31 cellular contexts compared by ENCODE assay signal in the genomic region with DNA sequence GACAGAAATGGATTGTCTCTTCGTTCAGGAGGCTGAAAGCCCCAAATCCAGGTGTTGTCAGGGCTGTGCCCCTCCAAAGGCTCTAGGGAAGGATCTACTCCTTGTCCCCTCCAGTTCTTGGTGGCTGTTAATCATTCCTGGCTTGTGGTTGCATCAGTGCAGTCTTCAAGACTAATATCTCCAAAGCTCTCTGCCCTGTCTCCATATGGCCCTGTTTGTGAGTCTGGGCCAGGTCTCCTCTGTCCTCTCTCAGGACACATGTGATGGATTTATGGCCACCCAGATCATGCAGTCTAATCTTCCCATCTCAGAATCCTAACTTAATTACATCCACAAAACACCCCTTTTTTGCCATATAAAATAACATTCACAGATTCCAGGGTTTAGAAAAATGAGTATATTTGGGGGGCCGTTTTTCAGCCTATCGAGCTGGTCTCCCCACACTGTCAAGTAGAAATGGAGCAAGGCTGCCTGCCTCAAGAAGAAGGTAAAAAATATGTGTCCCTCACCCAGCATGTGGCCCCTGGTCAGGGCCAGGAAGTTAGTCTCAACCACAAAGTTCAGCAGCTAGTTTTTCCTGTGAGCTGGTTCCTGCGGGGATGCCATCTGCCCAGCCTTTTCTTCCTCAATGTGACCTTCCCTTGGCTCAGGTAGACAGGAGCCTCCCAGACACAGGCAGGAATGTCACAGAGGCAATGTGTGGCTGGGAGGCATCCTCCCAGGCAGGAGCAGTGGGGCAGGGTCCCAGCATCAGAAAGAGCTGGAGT.
"Had no signal": no experiment of that assay in that cellular context is flagged by ENCODE, and none has a peak within 500 bp of the region (broad histone marks: within the 10 kb centered on the region; RNA-seq: fewer than 3 reads in every experiment).

No MANE protein-coding gene starts in this region.

- H3K4me1 ChIP-seq: esophagus muscularis mucosa, foreskin keratinocyte, gastrocnemius medialis had no signal

- H3K4me1 Mint-ChIP-seq: activated CD4-positive, alpha-beta T cell treated with anti-CD3 and anti-CD28 coated beads for 36 hours; activated CD4-positive, alpha-beta T cell treated with anti-CD3 and anti-CD28 coated beads, Interleukin-2, amount 10 ng/mL, durations not matched to agents 7 days and 5 days; activated T-helper 17 cell treated with anti-CD3 and anti-CD28 coated beads, Interleukin-2, amount 50 U/mL, for 72 hours; central memory CD8-positive, alpha-beta T cell; T-helper 17 cell had no signal

- H3K36me3 Mint-ChIP-seq: activated naive CD8-positive, alpha-beta T cell had no signal

- ATAC-seq: activated CD4-positive, alpha-beta T cell treated with anti-CD3 and anti-CD28 coated beads for 36 hours; activated CD8-positive, alpha-beta T cell treated with anti-CD3 and anti-CD28 coated beads for 36 hours; activated T-cell treated with anti-CD3 and anti-CD28 coated beads, Interleukin-2, amount 50 U/mL, for 4 hours; activated T-helper 17 cell treated with anti-CD3 and anti-CD28 coated beads, Interleukin-2, amount 50 U/mL, for 72 hours; effector memory CD8-positive, alpha-beta T cell; foreskin keratinocyte; gastrocnemius medialis; heart left ventricle; T-helper 17 cell had no signal

- H3K4me3 Mint-ChIP-seq: activated CD4-positive, alpha-beta T cell treated with anti-CD3 and anti-CD28 coated beads for 36 hours; activated CD4-positive, alpha-beta T cell treated with anti-CD3 and anti-CD28 coated beads, Interleukin-2, amount 10 ng/mL, durations not matched to agents 7 days and 5 days; activated CD8-positive, alpha-beta T cell treated with anti-CD3 and anti-CD28 coated beads for 36 hours; activated naive CD8-positive, alpha-beta T cell; activated T-cell treated with anti-CD3 and anti-CD28 coated beads, Interleukin-2, amount 50 U/mL, for 4 hours; activated T-helper 17 cell treated with anti-CD3 and anti-CD28 coated beads, Interleukin-2, amount 50 U/mL, for 72 hours; central memory CD8-positive, alpha-beta T cell; effector memory CD8-positive, alpha-beta T cell; T-helper 17 cell; T-helper 2 cell treated with Interferon-gamma antibody and Interleukin-4, amounts not matched to agents 5 μg/mL and 100 μg/mL, for 36 hours had no signal

- DNase-seq: activated CD4-positive, alpha-beta T cell treated with anti-CD3 and anti-CD28 coated beads for 36 hours; activated CD4-positive, alpha-beta T cell treated with anti-CD3 and anti-CD28 coated beads, Interleukin-2, amount 10 ng/mL, durations not matched to agents 7 days and 5 days; activated CD4-positive, alpha-beta T cell treated with anti-CD3 and anti-CD28 coated beads, Interleukin-2, amount 50 U/mL, for 48 hours; activated CD4-positive, CD25-positive, alpha-beta regulatory T cell; activated CD4-positive, CD25-positive, alpha-beta regulatory T cell treated with anti-CD3 and anti-CD28 coated beads, Interleukin-2, amount 50 U/mL, for 72 hours; activated CD8-positive, alpha-beta memory T cell treated with anti-CD3 and anti-CD28 coated beads for 24 hours; activated CD8-positive, alpha-beta T cell treated with anti-CD3 and anti-CD28 coated beads for 36 hours; activated effector memory CD4-positive, alpha-beta T cell treated with Interleukin-2 at 50 U/mL for 16 hours; activated gamma-delta T cell treated with Interleukin-2 at 50 U/mL for 16 hours; activated naive CD4-positive, alpha-beta T cell treated with anti-CD3 and anti-CD28 coated beads, Interleukin-2, amount 50 U/mL, for 16 hours; activated naive CD4-positive, alpha-beta T cell treated with Interleukin-2 at 50 U/mL for 16 hours; activated T-cell treated with anti-CD3 and anti-CD28 coated beads, Interleukin-2, amount 50 U/mL, for 4 hours; amniotic stem cell; anterior cingulate cortex; brain microvascular endothelial cell; cortex of kidney; dermis blood vessel endothelial cell; effector CD4-positive, alpha-beta T cell; effector memory CD8-positive, alpha-beta T cell; erythroblast; foreskin keratinocyte; gastrocnemius medialis; glutamatergic neuron; heart left ventricle; T-helper 17 cell; T1000 had no signal

- H3K9me3 ChIP-seq: esophagus muscularis mucosa, gastrocnemius medialis, heart left ventricle had no signal

- H3K9me3 Mint-ChIP-seq: activated CD4-positive, alpha-beta T cell treated with anti-CD3 and anti-CD28 coated beads, Interleukin-2, amount 10 ng/mL, durations not matched to agents 7 days and 5 days; activated CD8-positive, alpha-beta T cell treated with anti-CD3 and anti-CD28 coated beads for 36 hours; activated T-cell treated with anti-CD3 and anti-CD28 coated beads, Interleukin-2, amount 50 U/mL, for 4 hours; activated T-helper 17 cell treated with anti-CD3 and anti-CD28 coated beads, Interleukin-2, amount 50 U/mL, for 72 hours; T-helper 2 cell treated with Interferon-gamma antibody and Interleukin-4, amounts not matched to agents 5 μg/mL and 100 μg/mL, for 36 hours had no signal

- H3K27me3 Mint-ChIP-seq: activated CD4-positive, alpha-beta T cell treated with anti-CD3 and anti-CD28 coated beads for 36 hours; activated CD4-positive, alpha-beta T cell treated with anti-CD3 and anti-CD28 coated beads, Interleukin-2, amount 10 ng/mL, durations not matched to agents 7 days and 5 days; activated CD8-positive, alpha-beta T cell treated with anti-CD3 and anti-CD28 coated beads for 36 hours; activated naive CD8-positive, alpha-beta T cell; activated T-helper 17 cell treated with anti-CD3 and anti-CD28 coated beads, Interleukin-2, amount 50 U/mL, for 72 hours; central memory CD8-positive, alpha-beta T cell; effector memory CD8-positive, alpha-beta T cell; T-helper 17 cell had no signal

- H3K36me3 ChIP-seq: brain microvascular endothelial cell, esophagus muscularis mucosa, gastrocnemius medialis, heart left ventricle had no signal

- H3K4me3 ChIP-seq: esophagus muscularis mucosa, gastrocnemius medialis, heart left ventricle had no signal

- H3K27ac Mint-ChIP-seq: activated CD4-positive, alpha-beta T cell treated with anti-CD3 and anti-CD28 coated beads for 36 hours; activated CD4-positive, alpha-beta T cell treated with anti-CD3 and anti-CD28 coated beads, Interleukin-2, amount 10 ng/mL, durations not matched to agents 7 days and 5 days; activated CD8-positive, alpha-beta T cell treated with anti-CD3 and anti-CD28 coated beads for 36 hours; activated naive CD8-positive, alpha-beta T cell; activated T-helper 17 cell treated with anti-CD3 and anti-CD28 coated beads, Interleukin-2, amount 50 U/mL, for 72 hours; effector memory CD8-positive, alpha-beta T cell; T-helper 17 cell; T-helper 2 cell treated with Interferon-gamma antibody and Interleukin-4, amounts not matched to agents 5 μg/mL and 100 μg/mL, for 36 hours had no signal

- H3K27me3 ChIP-seq: brain microvascular endothelial cell, foreskin keratinocyte, gastrocnemius medialis had no signal
